ENCODE assay signal across 10 cellular contexts in the genomic region with DNA sequence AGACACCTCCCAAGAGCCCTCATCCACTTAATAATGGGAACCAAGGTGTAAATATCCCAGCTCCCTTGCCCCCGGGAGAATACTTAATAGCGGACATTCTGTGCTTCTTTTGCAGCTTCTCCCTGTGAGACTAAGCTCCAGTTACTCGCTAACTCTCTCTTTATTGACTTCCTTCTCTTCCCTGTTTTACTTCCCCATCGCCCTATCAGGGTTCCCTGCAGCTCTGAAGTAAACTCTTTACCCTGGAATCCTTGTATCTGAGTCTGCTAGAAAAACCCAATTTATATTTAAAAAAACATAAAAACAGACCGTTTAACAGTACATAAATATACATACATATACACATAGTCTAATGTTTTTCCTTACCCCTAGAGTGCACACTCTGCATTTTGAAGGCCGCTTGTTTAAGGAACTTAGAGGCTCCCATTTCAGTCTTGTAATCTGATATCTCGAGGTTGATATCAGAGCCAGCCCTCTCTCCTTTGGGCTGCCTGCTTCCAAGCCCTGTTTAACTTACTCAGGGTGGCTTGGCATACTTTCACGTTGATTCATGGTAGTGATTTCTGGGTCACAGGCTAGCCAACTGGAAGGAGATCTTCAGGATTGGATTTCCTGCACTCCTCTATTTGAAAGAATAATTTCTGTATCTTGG.
A peak's percentile ranks its signal among the peaks of the same experiment; 100 is the strongest.
DNase-seq lines count a peak whose midpoint lies in the region; TF ChIP-seq lines count a peak whose summit lies in the region.
"Had no signal": no experiment of that assay in that cellular context is flagged by ENCODE, and none has a peak within 500 bp of the region (broad histone marks: within the 10 kb centered on the region; RNA-seq: fewer than 3 reads in every experiment).

No MANE protein-coding gene starts in this region.

- TF ChIP-seq CTCF in endodermal cell (conservative IDR thresholded peaks at IDR 0.05) (no peak), neutrophil (IDR thresholded peaks at IDR 0.05) (no peak)

- peaks cover 9% of the 10 kb centered on the region for H3K27me3 Mint-ChIP-seq in endodermal cell (ENCODE audit: insufficient read depth)

- no peaks in the 10 kb centered on the region for H3K36me3 ChIP-seq in endodermal cell (ENCODE audit: control insufficient read depth, insufficient read depth, low read length)
- no peaks in the 10 kb centered on the region for H3K36me3 ChIP-seq in neutrophil

- H3K9ac ChIP-seq in endodermal cell (ENCODE audit: extremely low read depth, low read length, poor library complexity, severe bottlenecking) = no peak overlapping the region

- H3K4me1 ChIP-seq in endodermal cell (ENCODE audit: control insufficient read depth, insufficient read depth, low read length) (peaks cover 3% of the 10 kb centered on the region), neutrophil (ENCODE audit: control insufficient read depth in 1 of 2, insufficient read depth in 1 of 2, low read depth in 1 of 2, low read length in 1 of 2) (peaks cover 26 to 29% of the 10 kb centered on the region in 2 experiments)

- whole genome bisulfite sequencing in endodermal cell (ENCODE audit: insufficient coverage in 1 of 2, insufficient read length in 1 of 2), 2 experiments = 32 to 33% methylated on average over 3 to 8 of the region's 8 CpGs

- H3K4me3 ChIP-seq in endodermal cell (ENCODE audit: low read length) (no peak overlapping the region), neutrophil (ENCODE audit: low read depth in 1 of 2, low read length in 1 of 2) (no peak overlapping the region)

- peak; percentile 91 for DNase-seq in EH (ENCODE audit: low read depth)
- DNase-seq in M059J (ENCODE audit: low read depth) = peak; percentile 93
- DNase-seq in endodermal cell = no peak
- DNase-seq in activated CD8-positive, alpha-beta memory T cell treated with anti-CD3 and anti-CD28 coated beads, Interleukin-2, amount 50 U/mL, for 48 hours = no peak
- DNase-seq in activated T-cell treated with anti-CD3 and anti-CD28 coated beads, Interleukin-2, amount 50 U/mL, for 1 hour = no peak
- no peak for DNase-seq in GF-D8 (lab: John Stamatoyannopoulos, UW)
- DNase-seq in GDM1 (lab: John Stamatoyannopoulos, UW) = no peak
- DNase-seq: activated effector memory CD4-positive, alpha-beta T cell treated with Interleukin-2 at 50 U/mL for 16 hours; stimulated activated CD4-positive, alpha-beta T cell treated with anti-CD3 and anti-CD28 coated beads, Interleukin-4, amount 100 ng/mL, for 1 hour had no signal

- H3K4me1 Mint-ChIP-seq in endodermal cell = peaks cover 34% of the 10 kb centered on the region

- H3K27ac ChIP-seq in endodermal cell (ENCODE audit: low read depth, low read length) (no peak overlapping the region), neutrophil (peak overlapping the region; percentile 63)

- H3K9me3 Mint-ChIP-seq in endodermal cell = no peaks in the 10 kb centered on the region

- H3K9me3 ChIP-seq in endodermal cell (ENCODE audit: control insufficient read depth, low read length) (no peaks in the 10 kb centered on the region), neutrophil (no peaks in the 10 kb centered on the region)

- H3K27me3 ChIP-seq in endodermal cell (ENCODE audit: control insufficient read depth, insufficient read depth, low read length, poor library complexity, severe bottlenecking) = no peaks in the 10 kb centered on the region
- H3K27me3 ChIP-seq in neutrophil = no peaks in the 10 kb centered on the region

- no peaks in the 10 kb centered on the region for H3K36me3 Mint-ChIP-seq in endodermal cell (ENCODE audit: low read depth)

- peak overlapping the region; percentile 79 for H3K27ac Mint-ChIP-seq in endodermal cell

- H3K4me3 Mint-ChIP-seq in endodermal cell = peak overlapping the region; percentile 35

Comparison
In these comparisons a context has a peak if more than half of its experiments do, and no peak if none do; other contexts are left out.
1. DNase-seq: peak in EH (single experiment) and M059J (single experiment); none in endodermal cell (single experiment), activated CD8-positive, alpha-beta memory T cell treated with anti-CD3 and anti-CD28 coated beads, Interleukin-2, amount 50 U/mL, for 48 hours (single experiment), activated T-cell treated with anti-CD3 and anti-CD28 coated beads, Interleukin-2, amount 50 U/mL, for 1 hour (single experiment), GF-D8 (single experiment) and GDM1 (single experiment).